11 cellular contexts compared by ENCODE assay signal in genomic region chr4:48103483-48104139, GRCh38. TPM values are rescaled to one million over a fixed set of nuclear protein-coding genes. Genes with fewer than 3 reads are reported as not detected.
DNase-seq lines count a peak whose midpoint lies in the region; ATAC-seq, FAIRE-seq and TF ChIP-seq lines count a peak whose summit lies in the region.
"Had no signal": no experiment of that assay in that cellular context is flagged by ENCODE, and none has a peak within 500 bp of the region (broad histone marks: within the 10 kb centered on the region; RNA-seq: fewer than 3 reads in every experiment).

No MANE protein-coding gene starts in this region.

- peak; percentile 92 for ATAC-seq in activated CD4-positive, alpha-beta T cell treated with anti-CD3 and anti-CD28 coated beads for 36 hours
- ATAC-seq in GM21825 (IDR thresholded peaks at IDR 0.05; ENCODE audit: unreplicated experiment): peak; percentile 76
- peak; percentile 65 for ATAC-seq in HG03558 (IDR thresholded peaks at IDR 0.05; ENCODE audit: extremely low read depth, unreplicated experiment)
- no peak for ATAC-seq in naive thymus-derived CD8-positive, alpha-beta T cell
- no peak for ATAC-seq in HepG2
- no peak for ATAC-seq in upper lobe of left lung (ENCODE audit: low FRiP score in 2 of 2)

- POLR2A ChIA-PET in activated CD4-positive, alpha-beta T cell treated with anti-CD3 and anti-CD28 coated beads for 36 hours (lab: Charles Lee): interaction anchor here (1.0 to 1.5 kb wide), 2 partner anchors 34 to 67 kb away, joined by 4 to 7 read pairs; no protein-coding TSS in a partner anchor
- POLR2A ChIA-PET in activated CD4-positive, alpha-beta T cell treated with anti-CD3 and anti-CD28 coated beads, Interleukin-2, amount 10 ng/mL, durations not matched to agents 7 days and 5 days (lab: Charles Lee): no interaction called here
- POLR2A ChIA-PET in naive thymus-derived CD8-positive, alpha-beta T cell (lab: Charles Lee): no interaction called here
- POLR2A ChIA-PET in HepG2 (lab: Yijun Ruan, JAX): no interaction called here

- peak overlapping the region; percentile 89 for H3K27ac Mint-ChIP-seq in activated CD4-positive, alpha-beta T cell treated with anti-CD3 and anti-CD28 coated beads for 36 hours
- no peak overlapping the region for H3K27ac Mint-ChIP-seq in activated CD4-positive, alpha-beta T cell treated with anti-CD3 and anti-CD28 coated beads, Interleukin-2, amount 10 ng/mL, durations not matched to agents 7 days and 5 days
- H3K27ac Mint-ChIP-seq in naive thymus-derived CD8-positive, alpha-beta T cell: peak overlapping the region in 9 of 10 donors; percentile 10 to 86 (median 64)

- peak; percentile 44 for DNase-seq in activated CD4-positive, alpha-beta T cell treated with anti-CD3 and anti-CD28 coated beads for 36 hours
- DNase-seq in activated CD4-positive, alpha-beta T cell treated with anti-CD3 and anti-CD28 coated beads, Interleukin-2, amount 10 ng/mL, durations not matched to agents 7 days and 5 days: no peak
- DNase-seq in naive thymus-derived CD8-positive, alpha-beta T cell: no peak
- no peak for DNase-seq in COLO829 (ENCODE audit: low spot score)
- no peak for DNase-seq in HepG2 (ENCODE audit: low spot score)
- DNase-seq in upper lobe of left lung: no peak
- DNase-seq: amniotic stem cell, NCI-H2029 treated with DMSO at 0.1 percent for 48 hours had no signal

- H3K27me3 Mint-ChIP-seq in activated CD4-positive, alpha-beta T cell treated with anti-CD3 and anti-CD28 coated beads for 36 hours: no peaks in the 10 kb centered on the region
- H3K27me3 Mint-ChIP-seq in activated CD4-positive, alpha-beta T cell treated with anti-CD3 and anti-CD28 coated beads, Interleukin-2, amount 10 ng/mL, durations not matched to agents 7 days and 5 days: no peaks in the 10 kb centered on the region
- no peaks in the 10 kb centered on the region for H3K27me3 Mint-ChIP-seq in naive thymus-derived CD8-positive, alpha-beta T cell

- H3K4me3 ChIP-seq in HepG2 (replicated peaks in 1 of 3; ENCODE audit: insufficient read depth in 1 of 3, low read depth in 2 of 3, low read length in 3 of 3): no peak overlapping the region
- no peak overlapping the region for H3K4me3 ChIP-seq in upper lobe of left lung

- no peak overlapping the region for H3K4me2 ChIP-seq in HepG2 (ENCODE audit: low read depth, low read length)

- no peaks in the 10 kb centered on the region for H3K27me3 ChIP-seq in HepG2 (ENCODE audit: control insufficient read depth in 1 of 2, insufficient read depth in 2 of 2, low read length in 2 of 2)
- no peaks in the 10 kb centered on the region for H3K27me3 ChIP-seq in upper lobe of left lung

- in situ Hi-C loops in HepG2 (cut with HindIII; ENCODE audit: extremely low pct_ligation_motif_present, low pct_unique_long_range_greater_than_20kb): no loop called here

- TF ChIP-seq CTCF in HepG2 (CRISPR knock-in tag; IDR thresholded peaks at IDR 0.05) (no peak), upper lobe of left lung (IDR thresholded peaks at IDR 0.05) (no peak)

- TF ChIP-seq POLR2A in HepG2 (IDR thresholded peaks at IDR 0.05; ENCODE audit: insufficient read depth in 1 of 2, low read depth in 2 of 2, low read length in 2 of 2): no peak
- TF ChIP-seq POLR2A in upper lobe of left lung (IDR thresholded peaks at IDR 0.05): no peak

- no peaks in the 10 kb centered on the region for H3K36me3 ChIP-seq in HepG2 (replicated peaks in 1 of 2; ENCODE audit: control insufficient read depth in 1 of 2, insufficient read depth in 2 of 2, low read length in 2 of 2)
- no peaks in the 10 kb centered on the region for H3K36me3 ChIP-seq in upper lobe of left lung

- H3K9me3 ChIP-seq in HepG2 (ENCODE audit: low read length) (no peaks in the 10 kb centered on the region), upper lobe of left lung (no peaks in the 10 kb centered on the region)

- TF ChIP-seq RAD21 in HepG2 (CRISPR knock-in tag; IDR thresholded peaks at IDR 0.05): no peak

- no TSS peak for BruUV-seq in HepG2 (replicated peaks; lab: Mats Ljungman, UMichigan)

- H3K4me3 Mint-ChIP-seq in activated CD4-positive, alpha-beta T cell treated with anti-CD3 and anti-CD28 coated beads for 36 hours: no peak overlapping the region
- no peak overlapping the region for H3K4me3 Mint-ChIP-seq in activated CD4-positive, alpha-beta T cell treated with anti-CD3 and anti-CD28 coated beads, Interleukin-2, amount 10 ng/mL, durations not matched to agents 7 days and 5 days
- no peak overlapping the region for H3K4me3 Mint-ChIP-seq in naive thymus-derived CD8-positive, alpha-beta T cell

- H3K27ac ChIP-seq in HepG2 (ENCODE audit: extremely low read length, insufficient read depth, low read length): no peak overlapping the region
- H3K27ac ChIP-seq in upper lobe of left lung: no peak overlapping the region

- H3K36me3 Mint-ChIP-seq in activated CD4-positive, alpha-beta T cell treated with anti-CD3 and anti-CD28 coated beads for 36 hours (ENCODE audit: low read depth): peaks cover 20% of the 10 kb centered on the region
- H3K36me3 Mint-ChIP-seq in activated CD4-positive, alpha-beta T cell treated with anti-CD3 and anti-CD28 coated beads, Interleukin-2, amount 10 ng/mL, durations not matched to agents 7 days and 5 days (ENCODE audit: low read depth): peaks cover 43% of the 10 kb centered on the region
- peaks cover 0 to 75% (median 17%) of the 10 kb centered on the region in 3 donors for H3K36me3 Mint-ChIP-seq in naive thymus-derived CD8-positive, alpha-beta T cell

- H3K9me3 Mint-ChIP-seq in activated CD4-positive, alpha-beta T cell treated with anti-CD3 and anti-CD28 coated beads for 36 hours (ENCODE audit: low read depth): no peaks in the 10 kb centered on the region
- no peaks in the 10 kb centered on the region for H3K9me3 Mint-ChIP-seq in activated CD4-positive, alpha-beta T cell treated with anti-CD3 and anti-CD28 coated beads, Interleukin-2, amount 10 ng/mL, durations not matched to agents 7 days and 5 days
- no peaks in the 10 kb centered on the region for H3K9me3 Mint-ChIP-seq in naive thymus-derived CD8-positive, alpha-beta T cell

- no peak overlapping the region for H3K9ac ChIP-seq in HepG2 (ENCODE audit: insufficient read depth, low read depth, low read length)

- no peaks in the 10 kb centered on the region for H4K20me1 ChIP-seq in HepG2 (ENCODE audit: insufficient read depth, low read length)

- TF ChIP-seq EP300 in HepG2 (IDR thresholded peaks at IDR 0.05; ENCODE audit: low read depth in 2 of 2, low read length in 2 of 2): no peak
- TF ChIP-seq EP300 in HepG2 (CRISPR knock-in tag; IDR thresholded peaks at IDR 0.05; ENCODE audit: borderline replicate concordance): no peak
- no peak for TF ChIP-seq EP300 in upper lobe of left lung (IDR thresholded peaks at IDR 0.05)

- peaks cover 38% of the 10 kb centered on the region for H3K4me1 Mint-ChIP-seq in activated CD4-positive, alpha-beta T cell treated with anti-CD3 and anti-CD28 coated beads for 36 hours
- peaks cover 24% of the 10 kb centered on the region for H3K4me1 Mint-ChIP-seq in activated CD4-positive, alpha-beta T cell treated with anti-CD3 and anti-CD28 coated beads, Interleukin-2, amount 10 ng/mL, durations not matched to agents 7 days and 5 days
- H3K4me1 Mint-ChIP-seq in naive thymus-derived CD8-positive, alpha-beta T cell: peaks cover 17 to 36% (median 28%) of the 10 kb centered on the region in 4 donors

- no peaks in the 10 kb centered on the region for H3K79me2 ChIP-seq in HepG2 (ENCODE audit: insufficient read depth, low read length)

- FAIRE-seq in HepG2 (lab: Jason Lieb, UNC): no peak
- FAIRE-seq: A204.1 had no signal

- intact Hi-C loops in activated CD4-positive, alpha-beta T cell treated with anti-CD3 and anti-CD28 coated beads for 36 hours (cut with DNase I, micrococcal nuclease): loop anchor here (1.0 to 10.0 kb wide), 5 partner anchors 25 to 269 kb away; partner anchors contain the start of gene CORIN (in 1 of the 2)
- intact Hi-C loops in HepG2 (cut with micrococcal nuclease; ENCODE audit: unreplicated experiment): no loop called here

- CTCF ChIA-PET in activated CD4-positive, alpha-beta T cell treated with anti-CD3 and anti-CD28 coated beads for 36 hours (lab: Charles Lee): interaction anchor here (0.8 to 2.4 kb wide), 9 partner anchors 12 to 85 kb away, joined by 3 to 7 read pairs (median 3); no protein-coding TSS in a partner anchor
- CTCF ChIA-PET in activated CD4-positive, alpha-beta T cell treated with anti-CD3 and anti-CD28 coated beads, Interleukin-2, amount 10 ng/mL, durations not matched to agents 7 days and 5 days (lab: Charles Lee): interaction anchor here (1.4 kb wide), 1 partner anchor 100 kb away, joined by 3 read pairs; no protein-coding TSS in a partner anchor
- CTCF ChIA-PET in HepG2 (lab: Yijun Ruan, JAX; ENCODE audit: low intra/inter-chr PET ratio, low total read pairs): no interaction called here

- no peak overlapping the region for H2AFZ ChIP-seq in HepG2 (ENCODE audit: low read length)

- H3K4me1 ChIP-seq in HepG2 (ENCODE audit: insufficient read depth, low read length) (no peaks in the 10 kb centered on the region), upper lobe of left lung (no peaks in the 10 kb centered on the region)

- 45% methylated on average over 3 of the region's 3 CpGs for WGBS in HepG2 (ENCODE audit: low lambda C conversion rate)
- WGBS in upper lobe of left lung, 2 donors: 88 to 96% methylated on average over 3 of the region's 3 CpGs

RNA-seq across cellular contexts. Expression of gene TXK, which starts 30.4 kb away (rescaled TPM):
- 10 to 100 TPM; 11.2 to 18.2 TPM for total RNA-seq in activated CD4-positive, alpha-beta T cell treated with anti-CD3 and anti-CD28 coated beads for 36 hours
- total RNA-seq in activated CD4-positive, alpha-beta T cell treated with anti-CD3 and anti-CD28 coated beads, Interleukin-2, amount 10 ng/mL, durations not matched to agents 7 days and 5 days: 10 to 100 TPM; 42.0 to 50.1 TPM
- 100 to 1,000 TPM; 135 to 140 TPM for total RNA-seq in naive thymus-derived CD8-positive, alpha-beta T cell
- polyA plus RNA-seq in naive thymus-derived CD8-positive, alpha-beta T cell: 10 to 100 TPM; 57.8 to 92.2 (median 60.4) TPM
- total RNA-seq in HepG2 (2016; rRNA removed; fragmentation: Illumina TruSeq; extraction: Trizol): not detected in 2 replicates
- not detected in 2 replicates for total RNA-seq in HepG2 (2016; cell fraction: cytosol; rRNA removed; fragmentation: Illumina TruSeq; extraction: Trizol; ENCODE audit: low read depth)
- total RNA-seq in HepG2 (2016; cell fraction: insoluble cytoplasmic fraction; rRNA removed; fragmentation: Illumina TruSeq; extraction: Trizol): not detected in 2 replicates
- total RNA-seq in HepG2 (2016; cell fraction: membrane; rRNA removed; fragmentation: Illumina TruSeq; extraction: Trizol): not detected in 2 replicates
- total RNA-seq in HepG2 (2016; cell fraction: nucleus; rRNA removed; fragmentation: Illumina TruSeq; extraction: Trizol): not detected in 2 replicates
- not detected in 2 replicates for polyA plus RNA-seq in HepG2 (2011; rRNA removed)
- polyA plus RNA-seq in HepG2 (2011; cell fraction: cytosol; rRNA removed): not detected in 2 replicates
- polyA plus RNA-seq in HepG2 (2011; cell fraction: nucleus; rRNA removed): not detected in 2 replicates
- polyA plus RNA-seq in HepG2 (2012): not detected in 2 replicates
- not detected in 2 replicates for polyA plus RNA-seq in HepG2 (2016; cell fraction: cytosol; fragmentation: Illumina TruSeq; extraction: Trizol; ENCODE audit: low read depth)
- not detected in 2 replicates for polyA plus RNA-seq in HepG2 (2016; cell fraction: insoluble cytoplasmic fraction; fragmentation: Illumina TruSeq; extraction: Trizol; ENCODE audit: low read depth)
- polyA plus RNA-seq in HepG2 (2016; cell fraction: membrane; fragmentation: Illumina TruSeq; extraction: Trizol; ENCODE audit: low read depth): not detected in 2 replicates
- not detected in 2 replicates for polyA plus RNA-seq in HepG2 (2016; cell fraction: nucleus; fragmentation: Illumina TruSeq; extraction: Trizol; ENCODE audit: insufficient read depth, low read depth)
- not detected in 2 replicates for polyA minus RNA-seq in HepG2 (2011; rRNA and poly(A)+ RNA removed; ENCODE audit: low replicate concordance)
- polyA minus RNA-seq in HepG2 (2011; cell fraction: cytosol; rRNA and poly(A)+ RNA removed): not detected in 2 replicates
- not detected in 2 replicates for polyA minus RNA-seq in HepG2 (2011; cell fraction: nucleus; rRNA and poly(A)+ RNA removed)
- 10 to 100 TPM in 2 of 6 donors, 1 to 10 TPM in 4; 4.0 to 16.8 (median 6.2) TPM for total RNA-seq in upper lobe of left lung

Comparison
In these comparisons a context has a peak if more than half of its experiments do, and no peak if none do; other contexts are left out.
1. ATAC-seq: peak in activated CD4-positive, alpha-beta T cell treated with anti-CD3 and anti-CD28 coated beads for 36 hours (single experiment), GM21825 (single experiment) and HG03558 (single experiment); none in naive thymus-derived CD8-positive, alpha-beta T cell (0 of 2), HepG2 (single experiment) and upper lobe of left lung (0 of 2).